ENCODE assay signal across 1 cellular context in genomic region chr13:32370805-32371204, GRCh38.
TF ChIP-seq lines count a peak whose summit lies in the region.

No MANE protein-coding gene starts in this region.

TF ChIP-seq in HepG2, 621 proteins besides CTCF, POLR2A, EP300 and RAD21:
- TF ChIP-seq ZNF530 (CRISPR knock-in tag; IDR thresholded peaks at IDR 0.05; ENCODE audit: low read depth) = no peak
- peak; percentile 69 for TF ChIP-seq CEBPB (IDR thresholded peaks at IDR 0.05; ENCODE audit: borderline replicate concordance, low read depth, low read length)
